ENCODE assay signal across 1 cellular context in the genomic region with DNA sequence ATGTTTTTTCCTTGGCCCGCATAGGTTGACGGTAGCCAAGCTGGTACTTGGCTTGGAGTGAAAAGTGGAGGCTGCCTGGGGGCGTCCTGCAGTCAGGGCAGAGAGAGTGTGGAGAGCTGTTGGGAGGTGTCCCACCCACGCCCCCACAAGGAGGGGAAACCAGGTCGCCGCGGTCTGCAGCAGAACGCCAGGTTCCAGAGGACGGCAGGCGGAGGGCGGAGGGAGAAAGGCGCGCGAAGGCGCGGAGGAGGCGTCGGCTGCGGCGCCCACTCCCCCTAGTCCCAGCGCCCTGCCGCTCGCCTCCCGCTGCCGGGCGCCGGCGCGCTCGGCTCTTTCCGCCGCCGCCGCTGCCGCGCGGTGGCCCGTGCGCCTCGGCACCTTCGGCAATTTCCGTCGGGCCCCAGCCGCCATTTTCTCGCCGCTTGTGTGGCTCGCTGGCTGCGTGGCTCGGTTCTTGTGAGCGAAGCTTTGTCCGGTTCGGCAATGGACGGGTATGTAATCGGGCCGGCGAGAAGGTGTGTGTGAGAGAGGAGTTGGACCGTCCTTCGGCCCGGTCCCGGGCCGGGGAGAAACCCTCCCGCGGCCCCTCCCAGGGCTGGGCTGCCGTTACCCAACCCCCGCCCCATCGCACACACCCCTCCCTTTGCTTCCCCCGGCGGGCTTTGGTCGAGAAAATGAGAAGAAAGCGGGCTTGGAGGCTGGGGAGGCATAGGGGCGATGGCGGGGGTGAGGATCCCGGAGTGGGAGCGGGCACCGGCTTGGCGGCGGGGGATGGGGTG.
TF ChIP-seq lines count a peak whose summit lies in the region.

A gene with protein sequence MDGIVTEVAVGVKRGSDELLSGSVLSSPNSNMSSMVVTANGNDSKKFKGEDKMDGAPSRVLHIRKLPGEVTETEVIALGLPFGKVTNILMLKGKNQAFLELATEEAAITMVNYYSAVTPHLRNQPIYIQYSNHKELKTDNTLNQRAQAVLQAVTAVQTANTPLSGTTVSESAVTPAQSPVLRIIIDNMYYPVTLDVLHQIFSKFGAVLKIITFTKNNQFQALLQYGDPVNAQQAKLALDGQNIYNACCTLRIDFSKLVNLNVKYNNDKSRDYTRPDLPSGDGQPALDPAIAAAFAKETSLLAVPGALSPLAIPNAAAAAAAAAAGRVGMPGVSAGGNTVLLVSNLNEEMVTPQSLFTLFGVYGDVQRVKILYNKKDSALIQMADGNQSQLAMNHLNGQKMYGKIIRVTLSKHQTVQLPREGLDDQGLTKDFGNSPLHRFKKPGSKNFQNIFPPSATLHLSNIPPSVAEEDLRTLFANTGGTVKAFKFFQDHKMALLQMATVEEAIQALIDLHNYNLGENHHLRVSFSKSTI (plus strand): TSS at position 403 of the 779 bp plus-strand sequence. CDS start 81 bp downstream, at position 484.

TF ChIP-seq in K562, 482 proteins besides CTCF, POLR2A, EP300 and RAD21 (continued from another document and continues in another):
- TF ChIP-seq ARID2 (IDR thresholded peaks at IDR 0.05) = no peak
- TF ChIP-seq ZNF277 (CRISPR knock-in tag; IDR thresholded peaks at IDR 0.05; ENCODE audit: borderline replicate concordance) = no peak
- TF ChIP-seq ZNF445 (CRISPR knock-in tag; IDR thresholded peaks at IDR 0.05; ENCODE audit: low read depth) = no peak
- TF ChIP-seq ASH1L (IDR thresholded peaks at IDR 0.05; ENCODE audit: borderline replicate concordance, low read depth, partially characterized antibody) = no peak
- no peak for TF ChIP-seq ZNF316 (IDR thresholded peaks at IDR 0.05)
- TF ChIP-seq, protein P1, sequence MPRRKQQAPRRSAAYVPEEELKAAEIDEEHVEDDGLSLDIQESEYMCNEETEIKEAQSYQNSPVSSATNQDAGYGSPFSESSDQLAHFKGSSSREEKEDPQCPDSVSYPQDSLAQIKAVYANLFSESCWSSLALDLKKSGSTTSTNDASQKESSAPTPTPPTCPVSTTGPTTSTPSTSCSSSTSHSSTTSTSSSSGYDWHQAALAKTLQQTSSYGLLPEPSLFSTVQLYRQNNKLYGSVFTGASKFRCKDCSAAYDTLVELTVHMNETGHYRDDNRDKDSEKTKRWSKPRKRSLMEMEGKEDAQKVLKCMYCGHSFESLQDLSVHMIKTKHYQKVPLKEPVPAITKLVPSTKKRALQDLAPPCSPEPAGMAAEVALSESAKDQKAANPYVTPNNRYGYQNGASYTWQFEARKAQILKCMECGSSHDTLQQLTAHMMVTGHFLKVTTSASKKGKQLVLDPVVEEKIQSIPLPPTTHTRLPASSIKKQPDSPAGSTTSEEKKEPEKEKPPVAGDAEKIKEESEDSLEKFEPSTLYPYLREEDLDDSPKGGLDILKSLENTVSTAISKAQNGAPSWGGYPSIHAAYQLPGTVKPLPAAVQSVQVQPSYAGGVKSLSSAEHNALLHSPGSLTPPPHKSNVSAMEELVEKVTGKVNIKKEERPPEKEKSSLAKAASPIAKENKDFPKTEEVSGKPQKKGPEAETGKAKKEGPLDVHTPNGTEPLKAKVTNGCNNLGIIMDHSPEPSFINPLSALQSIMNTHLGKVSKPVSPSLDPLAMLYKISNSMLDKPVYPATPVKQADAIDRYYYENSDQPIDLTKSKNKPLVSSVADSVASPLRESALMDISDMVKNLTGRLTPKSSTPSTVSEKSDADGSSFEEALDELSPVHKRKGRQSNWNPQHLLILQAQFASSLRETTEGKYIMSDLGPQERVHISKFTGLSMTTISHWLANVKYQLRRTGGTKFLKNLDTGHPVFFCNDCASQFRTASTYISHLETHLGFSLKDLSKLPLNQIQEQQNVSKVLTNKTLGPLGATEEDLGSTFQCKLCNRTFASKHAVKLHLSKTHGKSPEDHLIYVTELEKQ (CRISPR knock-in tag; IDR thresholded peaks at IDR 0.05) = no peak
- no peak for TF ChIP-seq CEBPG (CRISPR knock-in tag; IDR thresholded peaks at IDR 0.05)
- TF ChIP-seq CEBPG (tag; conservative IDR thresholded peaks at IDR 0.05 in 1 of 2, IDR thresholded peaks at IDR 0.05 in 1 of 2) = peak in 1 of 2 experiments; percentile 71; a peak in 2 of 4 replicates
- TF ChIP-seq, protein P2, sequence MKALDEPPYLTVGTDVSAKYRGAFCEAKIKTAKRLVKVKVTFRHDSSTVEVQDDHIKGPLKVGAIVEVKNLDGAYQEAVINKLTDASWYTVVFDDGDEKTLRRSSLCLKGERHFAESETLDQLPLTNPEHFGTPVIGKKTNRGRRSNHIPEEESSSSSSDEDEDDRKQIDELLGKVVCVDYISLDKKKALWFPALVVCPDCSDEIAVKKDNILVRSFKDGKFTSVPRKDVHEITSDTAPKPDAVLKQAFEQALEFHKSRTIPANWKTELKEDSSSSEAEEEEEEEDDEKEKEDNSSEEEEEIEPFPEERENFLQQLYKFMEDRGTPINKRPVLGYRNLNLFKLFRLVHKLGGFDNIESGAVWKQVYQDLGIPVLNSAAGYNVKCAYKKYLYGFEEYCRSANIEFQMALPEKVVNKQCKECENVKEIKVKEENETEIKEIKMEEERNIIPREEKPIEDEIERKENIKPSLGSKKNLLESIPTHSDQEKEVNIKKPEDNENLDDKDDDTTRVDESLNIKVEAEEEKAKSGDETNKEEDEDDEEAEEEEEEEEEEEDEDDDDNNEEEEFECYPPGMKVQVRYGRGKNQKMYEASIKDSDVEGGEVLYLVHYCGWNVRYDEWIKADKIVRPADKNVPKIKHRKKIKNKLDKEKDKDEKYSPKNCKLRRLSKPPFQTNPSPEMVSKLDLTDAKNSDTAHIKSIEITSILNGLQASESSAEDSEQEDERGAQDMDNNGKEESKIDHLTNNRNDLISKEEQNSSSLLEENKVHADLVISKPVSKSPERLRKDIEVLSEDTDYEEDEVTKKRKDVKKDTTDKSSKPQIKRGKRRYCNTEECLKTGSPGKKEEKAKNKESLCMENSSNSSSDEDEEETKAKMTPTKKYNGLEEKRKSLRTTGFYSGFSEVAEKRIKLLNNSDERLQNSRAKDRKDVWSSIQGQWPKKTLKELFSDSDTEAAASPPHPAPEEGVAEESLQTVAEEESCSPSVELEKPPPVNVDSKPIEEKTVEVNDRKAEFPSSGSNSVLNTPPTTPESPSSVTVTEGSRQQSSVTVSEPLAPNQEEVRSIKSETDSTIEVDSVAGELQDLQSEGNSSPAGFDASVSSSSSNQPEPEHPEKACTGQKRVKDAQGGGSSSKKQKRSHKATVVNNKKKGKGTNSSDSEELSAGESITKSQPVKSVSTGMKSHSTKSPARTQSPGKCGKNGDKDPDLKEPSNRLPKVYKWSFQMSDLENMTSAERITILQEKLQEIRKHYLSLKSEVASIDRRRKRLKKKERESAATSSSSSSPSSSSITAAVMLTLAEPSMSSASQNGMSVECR (CRISPR knock-in tag; IDR thresholded peaks at IDR 0.05) = no peak
- peak; percentile 23 for TF ChIP-seq TAF9B (IDR thresholded peaks at IDR 0.05; ENCODE audit: partially characterized antibody)
- TF ChIP-seq MAZ (CRISPR knock-in tag; conservative IDR thresholded peaks at IDR 0.05 in 1 of 2, IDR thresholded peaks at IDR 0.05 in 1 of 2) = peak in 1 of 2 experiments; percentile 54; a peak in 1 of 4 replicates
- no peak for TF ChIP-seq CHCHD3 (CRISPR knock-in tag; IDR thresholded peaks at IDR 0.05)
- TF ChIP-seq, protein P3, sequence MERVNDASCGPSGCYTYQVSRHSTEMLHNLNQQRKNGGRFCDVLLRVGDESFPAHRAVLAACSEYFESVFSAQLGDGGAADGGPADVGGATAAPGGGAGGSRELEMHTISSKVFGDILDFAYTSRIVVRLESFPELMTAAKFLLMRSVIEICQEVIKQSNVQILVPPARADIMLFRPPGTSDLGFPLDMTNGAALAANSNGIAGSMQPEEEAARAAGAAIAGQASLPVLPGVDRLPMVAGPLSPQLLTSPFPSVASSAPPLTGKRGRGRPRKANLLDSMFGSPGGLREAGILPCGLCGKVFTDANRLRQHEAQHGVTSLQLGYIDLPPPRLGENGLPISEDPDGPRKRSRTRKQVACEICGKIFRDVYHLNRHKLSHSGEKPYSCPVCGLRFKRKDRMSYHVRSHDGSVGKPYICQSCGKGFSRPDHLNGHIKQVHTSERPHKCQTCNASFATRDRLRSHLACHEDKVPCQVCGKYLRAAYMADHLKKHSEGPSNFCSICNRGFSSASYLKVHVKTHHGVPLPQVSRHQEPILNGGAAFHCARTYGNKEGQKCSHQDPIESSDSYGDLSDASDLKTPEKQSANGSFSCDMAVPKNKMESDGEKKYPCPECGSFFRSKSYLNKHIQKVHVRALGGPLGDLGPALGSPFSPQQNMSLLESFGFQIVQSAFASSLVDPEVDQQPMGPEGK (CRISPR knock-in tag; IDR thresholded peaks at IDR 0.05; ENCODE audit: borderline replicate concordance) = no peak
- no peak for TF ChIP-seq HNRNPK (IDR thresholded peaks at IDR 0.05; ENCODE audit: low read depth, low read length, poor library complexity, severe bottlenecking)
- TF ChIP-seq CREB1 (IDR thresholded peaks at IDR 0.05) = no peak
- no peak for TF ChIP-seq CREB1 (CRISPR knock-in tag; IDR thresholded peaks at IDR 0.05)
- TF ChIP-seq, protein P4, sequence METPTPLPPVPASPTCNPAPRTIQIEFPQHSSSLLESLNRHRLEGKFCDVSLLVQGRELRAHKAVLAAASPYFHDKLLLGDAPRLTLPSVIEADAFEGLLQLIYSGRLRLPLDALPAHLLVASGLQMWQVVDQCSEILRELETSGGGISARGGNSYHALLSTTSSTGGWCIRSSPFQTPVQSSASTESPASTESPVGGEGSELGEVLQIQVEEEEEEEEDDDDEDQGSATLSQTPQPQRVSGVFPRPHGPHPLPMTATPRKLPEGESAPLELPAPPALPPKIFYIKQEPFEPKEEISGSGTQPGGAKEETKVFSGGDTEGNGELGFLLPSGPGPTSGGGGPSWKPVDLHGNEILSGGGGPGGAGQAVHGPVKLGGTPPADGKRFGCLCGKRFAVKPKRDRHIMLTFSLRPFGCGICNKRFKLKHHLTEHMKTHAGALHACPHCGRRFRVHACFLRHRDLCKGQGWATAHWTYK (CRISPR knock-in tag; IDR thresholded peaks at IDR 0.05) = no peak
- no peak for TF ChIP-seq ZNF584 (CRISPR knock-in tag; IDR thresholded peaks at IDR 0.05; ENCODE audit: low read depth)
- peak; percentile 79; the same call in 1 of the 2 replicates for TF ChIP-seq EP400 (IDR thresholded peaks at IDR 0.05)
- TF ChIP-seq, protein P5, sequence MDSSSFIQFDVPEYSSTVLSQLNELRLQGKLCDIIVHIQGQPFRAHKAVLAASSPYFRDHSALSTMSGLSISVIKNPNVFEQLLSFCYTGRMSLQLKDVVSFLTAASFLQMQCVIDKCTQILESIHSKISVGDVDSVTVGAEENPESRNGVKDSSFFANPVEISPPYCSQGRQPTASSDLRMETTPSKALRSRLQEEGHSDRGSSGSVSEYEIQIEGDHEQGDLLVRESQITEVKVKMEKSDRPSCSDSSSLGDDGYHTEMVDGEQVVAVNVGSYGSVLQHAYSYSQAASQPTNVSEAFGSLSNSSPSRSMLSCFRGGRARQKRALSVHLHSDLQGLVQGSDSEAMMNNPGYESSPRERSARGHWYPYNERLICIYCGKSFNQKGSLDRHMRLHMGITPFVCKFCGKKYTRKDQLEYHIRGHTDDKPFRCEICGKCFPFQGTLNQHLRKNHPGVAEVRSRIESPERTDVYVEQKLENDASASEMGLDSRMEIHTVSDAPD (CRISPR knock-in tag; IDR thresholded peaks at IDR 0.05) = no peak
- TF ChIP-seq JUNB (CRISPR knock-in tag; conservative IDR thresholded peaks at IDR 0.05) = no peak
- TF ChIP-seq ZNF561 (CRISPR knock-in tag; conservative IDR thresholded peaks at IDR 0.05) = no peak
- TF ChIP-seq, protein P6, sequence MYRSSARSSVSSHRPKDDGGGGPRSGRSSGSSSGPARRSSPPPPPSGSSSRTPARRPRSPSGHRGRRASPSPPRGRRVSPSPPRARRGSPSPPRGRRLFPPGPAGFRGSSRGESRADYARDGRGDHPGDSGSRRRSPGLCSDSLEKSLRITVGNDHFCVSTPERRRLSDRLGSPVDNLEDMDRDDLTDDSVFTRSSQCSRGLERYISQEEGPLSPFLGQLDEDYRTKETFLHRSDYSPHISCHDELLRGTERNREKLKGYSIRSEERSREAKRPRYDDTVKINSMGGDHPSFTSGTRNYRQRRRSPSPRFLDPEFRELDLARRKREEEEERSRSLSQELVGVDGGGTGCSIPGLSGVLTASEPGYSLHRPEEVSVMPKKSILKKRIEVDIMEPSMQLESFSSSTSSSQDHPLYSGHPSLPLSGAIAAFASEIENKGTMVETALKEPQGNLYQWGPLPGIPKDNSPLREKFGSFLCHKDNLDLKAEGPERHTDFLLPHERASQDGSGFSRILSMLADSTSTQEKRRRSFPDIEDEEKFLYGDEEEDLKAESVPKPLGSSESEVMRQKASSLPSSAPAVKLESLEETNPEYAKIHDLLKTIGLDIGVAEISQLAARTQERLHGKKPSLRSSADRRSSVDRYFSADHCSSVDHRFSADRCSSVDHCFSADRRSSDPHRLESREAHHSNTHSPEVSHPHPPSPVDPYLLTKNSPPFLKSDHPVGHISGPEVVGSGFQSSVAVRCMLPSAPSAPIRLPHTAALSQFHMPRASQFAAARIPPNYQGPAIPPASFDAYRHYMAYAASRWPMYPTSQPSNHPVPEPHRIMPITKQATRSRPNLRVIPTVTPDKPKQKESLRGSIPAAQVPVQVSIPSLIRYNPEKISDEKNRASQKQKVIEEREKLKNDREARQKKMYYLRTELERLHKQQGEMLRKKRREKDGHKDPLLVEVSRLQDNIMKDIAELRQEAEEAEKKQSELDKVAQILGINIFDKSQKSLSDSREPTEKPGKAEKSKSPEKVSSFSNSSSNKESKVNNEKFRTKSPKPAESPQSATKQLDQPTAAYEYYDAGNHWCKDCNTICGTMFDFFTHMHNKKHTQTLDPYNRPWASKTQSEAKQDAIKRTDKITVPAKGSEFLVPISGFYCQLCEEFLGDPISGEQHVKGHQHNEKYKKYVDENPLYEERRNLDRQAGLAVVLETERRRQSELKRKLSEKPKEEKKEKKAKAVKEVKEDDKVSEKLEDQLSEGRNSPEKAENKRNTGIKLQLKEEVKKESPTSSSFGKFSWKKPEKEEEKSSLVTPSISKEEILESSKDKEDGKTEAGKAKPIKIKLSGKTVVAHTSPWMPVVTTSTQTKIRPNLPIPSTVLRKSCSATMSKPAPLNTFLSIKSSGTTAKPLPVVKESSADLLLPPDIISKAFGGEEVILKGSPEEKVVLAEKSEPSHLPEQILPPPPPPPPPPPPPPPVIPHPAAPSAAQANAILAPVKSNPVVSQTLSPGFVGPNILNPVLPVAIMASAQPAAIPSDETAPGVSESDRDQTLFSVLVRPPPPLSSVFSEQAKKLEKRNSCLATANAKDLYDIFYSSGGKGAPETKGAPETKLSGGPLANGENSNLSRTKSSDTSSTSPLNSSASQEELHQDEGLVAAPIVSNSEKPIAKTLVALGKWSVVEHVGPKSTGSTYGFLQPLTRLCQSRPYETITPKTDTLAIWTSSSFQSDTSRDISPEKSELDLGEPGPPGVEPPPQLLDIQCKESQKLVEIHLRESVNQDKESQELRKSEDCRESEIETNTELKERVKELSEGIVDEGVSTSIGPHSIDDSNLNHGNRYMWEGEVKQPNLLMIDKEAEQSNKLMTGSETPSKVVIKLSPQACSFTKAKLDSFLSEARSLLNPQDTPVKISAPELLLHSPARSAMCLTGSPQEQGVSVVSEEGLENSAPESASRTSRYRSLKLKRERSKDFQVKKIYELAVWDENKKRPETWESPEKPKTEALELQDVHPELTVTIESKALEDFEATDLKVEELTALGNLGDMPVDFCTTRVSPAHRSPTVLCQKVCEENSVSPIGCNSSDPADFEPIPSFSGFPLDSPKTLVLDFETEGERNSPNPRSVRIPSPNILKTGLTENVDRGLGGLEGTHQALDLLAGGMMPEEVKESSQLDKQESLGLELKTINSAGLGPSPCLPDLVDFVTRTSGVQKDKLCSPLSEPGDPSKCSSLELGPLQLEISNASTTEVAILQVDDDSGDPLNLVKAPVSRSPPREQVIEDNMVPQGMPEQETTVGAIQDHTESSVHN (IDR thresholded peaks at IDR 0.05; ENCODE audit: borderline replicate concordance in 1 of 2, low read depth in 1 of 2) = no peak
